In the genomic region with DNA sequence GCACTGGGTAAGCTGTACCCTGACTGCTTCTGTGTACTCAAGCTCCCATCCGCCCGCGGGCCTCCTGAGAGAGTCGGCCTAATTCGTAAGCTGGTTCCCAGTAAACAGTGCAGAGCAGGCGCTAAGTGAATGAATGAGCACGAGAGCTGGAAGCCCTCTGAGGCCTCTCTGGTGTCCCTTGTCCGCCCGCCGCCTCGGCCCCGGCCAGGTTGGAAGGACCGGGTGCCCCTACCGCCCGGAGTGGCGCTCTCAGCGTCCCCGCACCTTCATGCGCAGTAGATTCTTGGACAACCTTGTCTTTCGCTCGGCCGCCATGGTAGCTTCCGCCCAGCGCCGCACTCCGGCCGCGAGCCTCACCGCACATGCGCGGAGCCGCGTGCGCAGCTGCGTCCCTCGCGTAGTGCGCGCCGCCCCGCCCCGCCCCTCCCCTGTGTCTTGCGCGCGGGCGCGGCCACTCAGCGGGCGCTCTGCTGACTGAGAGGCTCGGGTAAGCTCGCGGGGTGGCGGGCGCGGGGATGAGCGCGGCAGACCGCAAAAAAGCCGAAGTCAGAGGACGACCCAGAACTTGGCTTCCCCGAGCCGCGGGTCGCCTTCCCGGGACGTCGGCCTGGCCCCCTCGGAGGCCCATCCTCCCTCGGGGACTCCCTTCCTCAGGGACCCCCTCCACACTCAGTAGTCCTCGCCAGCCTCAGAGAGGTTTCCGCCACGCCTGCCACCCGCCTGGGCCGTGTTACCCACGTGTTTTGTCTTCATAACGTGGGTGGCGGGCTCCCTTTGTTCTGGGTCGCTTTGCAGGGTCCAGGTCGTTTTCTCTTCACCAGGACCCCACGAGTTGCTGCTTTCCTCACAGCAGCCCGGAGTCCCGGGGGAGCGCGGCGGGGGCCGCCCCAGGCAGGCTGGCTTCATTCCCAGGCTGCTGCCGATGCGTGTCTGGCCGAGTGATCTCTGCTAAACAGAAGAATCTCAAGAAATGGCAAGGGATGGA, we compare ENCODE assay signal across 8 cellular contexts. TPM values are rescaled to one million over a fixed set of nuclear protein-coding genes. Genes with fewer than 3 reads are reported as not detected.
DNase-seq lines count a peak whose midpoint lies in the region; ATAC-seq and TF ChIP-seq lines count a peak whose summit lies in the region.

A gene with protein sequence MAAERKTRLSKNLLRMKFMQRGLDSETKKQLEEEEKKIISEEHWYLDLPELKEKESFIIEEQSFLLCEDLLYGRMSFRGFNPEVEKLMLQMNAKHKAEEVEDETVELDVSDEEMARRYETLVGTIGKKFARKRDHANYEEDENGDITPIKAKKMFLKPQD (minus strand): TSS at position 364 of the 985 bp plus-strand sequence. CDS start 49 bp downstream, at position 315.

- H3K36me3 ChIP-seq in PC-9 (ENCODE audit: low read depth) (no peaks in the 10 kb centered on the region), muscle layer of duodenum (ENCODE audit: control insufficient read depth in 1 of 2, insufficient read depth in 2 of 2, low read length in 2 of 2) (peaks cover 0 to 9% of the 10 kb centered on the region in 2 donors)

- BruUV-seq in PC-9 (replicated peaks; lab: Mats Ljungman, UMichigan): TSS peak; percentile 58

- H3K9me2 ChIP-seq in PC-9 (ENCODE audit: insufficient read depth): no peaks in the 10 kb centered on the region

- no peaks in the 10 kb centered on the region for H3F3A ChIP-seq in PC-9 (ENCODE audit: insufficient read depth, low read depth)

- H3K27me3 ChIP-seq in PC-9 (ENCODE audit: insufficient read depth, low read depth) (peaks cover 33% of the 10 kb centered on the region), muscle layer of duodenum (ENCODE audit: low read depth, low read length) (no peaks in the 10 kb centered on the region)

- H3K4me1 ChIP-seq in PC-9 (replicated peaks; ENCODE audit: insufficient read depth) (peaks cover 7% of the 10 kb centered on the region; the same call in 1 of the 2 replicates), muscle layer of duodenum (ENCODE audit: control insufficient read depth in 1 of 2, insufficient read depth in 2 of 2, low read length in 2 of 2) (peaks cover 0 to 9% of the 10 kb centered on the region in 2 donors)

- peaks cover 25% of the 10 kb centered on the region for H3K4me1 Mint-ChIP-seq in activated T-cell treated with anti-CD3 and anti-CD28 coated beads, Interleukin-2, amount 50 U/mL, for 4 hours (ENCODE audit: low read depth)

- intact Hi-C loops in PC-9 (cut with micrococcal nuclease; ENCODE audit: unreplicated experiment): loop anchor here (5.0 kb wide), 1 partner anchor 158 kb away; a partner anchor contains a TSS

- H3K27ac ChIP-seq in PC-9 (no peak within 1 kb of the TSS), muscle layer of duodenum (ENCODE audit: low read length) (peak within 1 kb of the TSS; percentile 86)

- no peak for TF ChIP-seq CTCF in PC-9 (conservative IDR thresholded peaks at IDR 0.05)

- H3K79me2 ChIP-seq in PC-9 (ENCODE audit: low read depth): peaks cover 18% of the 10 kb centered on the region

- H3K27me3 Mint-ChIP-seq in activated T-cell treated with anti-CD3 and anti-CD28 coated beads, Interleukin-2, amount 50 U/mL, for 4 hours (ENCODE audit: low read depth): peaks cover 14% of the 10 kb centered on the region

- peak within 1 kb of the TSS; percentile 97 for H3K4me3 ChIP-seq in PC-9
- peak within 1 kb of the TSS; percentile 80 for H3K4me3 ChIP-seq in muscle layer of duodenum (ENCODE audit: low read depth in 1 of 2, low read length in 2 of 2)

- H3K9me3 ChIP-seq in PC-9 (ENCODE audit: insufficient read depth, low read depth) (no peaks in the 10 kb centered on the region), muscle layer of duodenum (ENCODE audit: control insufficient read depth in 1 of 2, low read length in 2 of 2) (no peaks in the 10 kb centered on the region)

- no peaks in the 10 kb centered on the region for H4K20me1 ChIP-seq in PC-9 (ENCODE audit: insufficient read depth)

- H3K4me3 Mint-ChIP-seq in activated T-cell treated with anti-CD3 and anti-CD28 coated beads, Interleukin-2, amount 50 U/mL, for 4 hours: peak within 1 kb of the TSS; percentile 92

- CTCF ChIA-PET in PC-9 (lab: Charles Lee): no interaction called here

- H3K9me3 Mint-ChIP-seq in activated T-cell treated with anti-CD3 and anti-CD28 coated beads, Interleukin-2, amount 50 U/mL, for 4 hours: no peaks in the 10 kb centered on the region

- H3K4me2 ChIP-seq in PC-9: peak within 1 kb of the TSS; percentile 97

- peaks cover 21% of the 10 kb centered on the region for H3K36me3 Mint-ChIP-seq in activated T-cell treated with anti-CD3 and anti-CD28 coated beads, Interleukin-2, amount 50 U/mL, for 4 hours (ENCODE audit: insufficient read depth)

- H2AFZ ChIP-seq in PC-9: peak within 1 kb of the TSS; percentile 98

- ATAC-seq in GM21526 (IDR thresholded peaks at IDR 0.05; ENCODE audit: low FRiP score, unreplicated experiment) (peak; percentile 95), esophagus mucosa (peak; percentile 99)
- peak; percentile 96 to 97 for ATAC-seq in activated T-cell treated with anti-CD3 and anti-CD28 coated beads, Interleukin-2, amount 50 U/mL, for 4 hours

- DNase-seq in DMS 273 treated with DMSO at 0.1 percent for 48 hours (lab: John Stamatoyannopoulos, UW) (peak; percentile 70), HuH-7.5 (ENCODE audit: low spot score) (peak; percentile 80), PC-9 (peak; percentile 76 to 84)
- peak; percentile 88 for DNase-seq in activated T-cell treated with anti-CD3 and anti-CD28 coated beads, Interleukin-2, amount 50 U/mL, for 4 hours
- DNase-seq in stimulated activated CD8-positive, alpha-beta memory T cell treated with anti-CD3 and anti-CD28 coated beads, Interleukin-7, amount 100 ng/mL, for 24 hours (ENCODE audit: low read depth): peak; percentile 82

- POLR2A ChIA-PET in PC-9 (lab: Charles Lee; ENCODE audit: unreplicated experiment): interaction anchor here (0.6 kb wide), 1 partner anchor 167 kb away, joined by 3 read pairs; no protein-coding TSS in a partner anchor

RNA-seq across cellular contexts. Expression of the gene that starts here (rescaled TPM):
- total RNA-seq in PC-9 (2021) (11.6 and 15.2 TPM in 2 replicates), esophagus mucosa (24.6 TPM)
- total RNA-seq in activated T-cell treated with anti-CD3 and anti-CD28 coated beads, Interleukin-2, amount 50 U/mL, for 4 hours: 10 to 100 TPM; 51.7 to 60.0 (median 59.3) TPM
